In genomic region chr10:107834706-107835105, GRCh38 we compare ENCODE assay signal across 14 cellular contexts.
DNase-seq lines count a peak whose midpoint lies in the region; ATAC-seq, FAIRE-seq and TF ChIP-seq lines count a peak whose summit lies in the region.
"Had no signal": no experiment of that assay in that cellular context is flagged by ENCODE, and none has a peak within 500 bp of the region (broad histone marks: within the 10 kb centered on the region; RNA-seq: fewer than 3 reads in every experiment).

No MANE protein-coding gene starts in this region.

- H3K9me3 ChIP-seq in PC-3 (ENCODE audit: low read length) (no peaks in the 10 kb centered on the region), small intestine (ENCODE audit: control insufficient read depth, low read depth) (no peaks in the 10 kb centered on the region)
- peaks cover 0 to 5% of the 10 kb centered on the region in 2 donors for H3K9me3 ChIP-seq in CD4-positive, alpha-beta memory T cell (ENCODE audit: control insufficient read depth in 1 of 2, low read length in 2 of 2)
- H3K9me3 ChIP-seq: Caco-2 had no signal

- peak overlapping the region; percentile 15; the same call in 1 of the 2 replicates for H3K4me2 ChIP-seq in PC-3 (ENCODE audit: low read length)

- H3K79me2 ChIP-seq in PC-3 (ENCODE audit: low read length), result no peaks in the 10 kb centered on the region

- H3K27me3 ChIP-seq in PC-3 (ENCODE audit: low read length) (no peaks in the 10 kb centered on the region), bronchial epithelial cell (ENCODE audit: control insufficient read depth, insufficient read depth, low read length) (no peaks in the 10 kb centered on the region), small intestine (ENCODE audit: control insufficient read depth in 2 of 2, insufficient read depth in 2 of 2, low read length in 2 of 2) (no peaks in the 10 kb centered on the region)
- H3K27me3 ChIP-seq in CD4-positive, alpha-beta memory T cell (ENCODE audit: insufficient read depth, low read length), result no peaks in the 10 kb centered on the region

- BruUV-seq in PC-3 (replicated peaks; lab: Mats Ljungman, UMichigan), result no TSS peak

- H2AFZ ChIP-seq in PC-3 (ENCODE audit: low read length), result peak overlapping the region; percentile 19; the same call in 1 of the 2 replicates

- H3K27ac ChIP-seq in PC-3 (ENCODE audit: low read length) (no peak overlapping the region), small intestine (ENCODE audit: low read depth in 1 of 2, low read length in 1 of 2) (no peak overlapping the region)
- H3K27ac ChIP-seq in CD4-positive, alpha-beta memory T cell (ENCODE audit: low read depth, low read length), result no peak overlapping the region

- no peak for TF ChIP-seq CTCF in PC-3 (conservative IDR thresholded peaks at IDR 0.05; ENCODE audit: low read depth, low read length)
- no peak for TF ChIP-seq CTCF in bronchial epithelial cell (IDR thresholded peaks at IDR 0.05; ENCODE audit: insufficient read depth, low read length, severe bottlenecking)

- FAIRE-seq in bronchial epithelial cell (lab: Jason Lieb, UNC), result no peak
- FAIRE-seq in small intestine (lab: Jason Lieb, UNC), result no peak

- H3K4me3 ChIP-seq in PC-3 (ENCODE audit: low read length) (no peak overlapping the region), bronchial epithelial cell (ENCODE audit: low read depth, low read length) (no peak overlapping the region), small intestine (ENCODE audit: low read depth in 1 of 2, low read length in 2 of 2) (no peak overlapping the region)
- H3K4me3 ChIP-seq in CD4-positive, alpha-beta memory T cell (ENCODE audit: low read length in 2 of 2), result no peak overlapping the region

- ATAC-seq in PC-3 (no peak), esophagus mucosa (no peak), Right ventricle myocardium inferior (no peak)

- H3F3A ChIP-seq in PC-3 (ENCODE audit: low read length, unreplicated experiment), result no peaks in the 10 kb centered on the region

- 18 to 60% (median 30%) methylated on average over 1 of the region's 1 CpG for WGBS in small intestine, 3 donors

- peaks cover 2 to 24% (median 13%) of the 10 kb centered on the region in 8 donors for H3K9me3 Mint-ChIP-seq in CD4-positive, alpha-beta memory T cell

- peaks cover 12% of the 10 kb centered on the region for H3K4me1 ChIP-seq in PC-3 (ENCODE audit: insufficient read depth, low read length)
- H3K4me1 ChIP-seq in small intestine (ENCODE audit: control insufficient read depth in 2 of 2, insufficient read depth in 1 of 2, low read depth in 1 of 2, low read length in 1 of 2), result no peaks in the 10 kb centered on the region
- H3K4me1 ChIP-seq in CD4-positive, alpha-beta memory T cell (ENCODE audit: insufficient read depth, low read length), result no peaks in the 10 kb centered on the region
- H3K4me1 ChIP-seq: Caco-2 had no signal

- POLR2A ChIA-PET in PC-3 (lab: Charles Lee; ENCODE audit: unreplicated experiment), result no interaction called here
- POLR2A ChIA-PET in CD4-positive, alpha-beta memory T cell (lab: Charles Lee; ENCODE audit: partially characterized antibody), result no interaction called here

- no peak overlapping the region for H3K9ac ChIP-seq in PC-3 (ENCODE audit: low read length)

- CTCF ChIA-PET in PC-3 (lab: Charles Lee), result no interaction called here
- CTCF ChIA-PET in CD4-positive, alpha-beta memory T cell (lab: Charles Lee; ENCODE audit: partially characterized antibody), result no interaction called here

- H3K27me3 Mint-ChIP-seq in CD4-positive, alpha-beta memory T cell, result no peaks in the 10 kb centered on the region
- H3K27me3 Mint-ChIP-seq: CD8-positive, alpha-beta memory T cell had no signal

- intact Hi-C loops in PC-3 (cut with micrococcal nuclease), result no loop called here
- intact Hi-C loops in CD4-positive, alpha-beta memory T cell (cut with micrococcal nuclease), result no loop called here
- intact Hi-C loops in Right ventricle myocardium inferior (cut with DNase I), result no loop called here

- no peaks in the 10 kb centered on the region for H3K36me3 ChIP-seq in PC-3 (ENCODE audit: low read depth, low read length)
- no peaks in the 10 kb centered on the region for H3K36me3 ChIP-seq in bronchial epithelial cell (ENCODE audit: control insufficient read depth, insufficient read depth, low read length)
- H3K36me3 ChIP-seq in small intestine (ENCODE audit: control insufficient read depth in 2 of 2, insufficient read depth in 2 of 2, low read length in 2 of 2), result no peaks in the 10 kb centered on the region
- H3K36me3 ChIP-seq in CD4-positive, alpha-beta memory T cell (ENCODE audit: insufficient read depth, low read length), result no peaks in the 10 kb centered on the region

- no peaks in the 10 kb centered on the region for H3K4me1 Mint-ChIP-seq in CD4-positive, alpha-beta memory T cell
- H3K4me1 Mint-ChIP-seq: CD14-positive monocyte; CD8-positive, alpha-beta memory T cell had no signal

- DNase-seq in HCEC 1CT (peak; percentile 10), PC-3 (peak; percentile 51), bronchial epithelial cell (ENCODE audit: low read depth) (peak; percentile 54), small intestine (peak; percentile 5), Right ventricle myocardium inferior (ENCODE audit: missing footprints) (no peak)
- no peak for DNase-seq in CD4-positive, alpha-beta memory T cell
- DNase-seq: Caco-2; CD8-positive, alpha-beta memory T cell; DND-41; GF-D8; GOT3; H9 had no signal

- no peaks in the 10 kb centered on the region for H4K20me1 ChIP-seq in PC-3 (ENCODE audit: low read length)

- H3K27ac Mint-ChIP-seq in CD4-positive, alpha-beta memory T cell, result no peak overlapping the region
- H3K27ac Mint-ChIP-seq: CD14-positive monocyte, H9 had no signal

- H3K36me3 Mint-ChIP-seq in CD4-positive, alpha-beta memory T cell, result no peaks in the 10 kb centered on the region
- H3K36me3 Mint-ChIP-seq: CD14-positive monocyte; CD8-positive, alpha-beta memory T cell had no signal

- H3K4me3 Mint-ChIP-seq in CD4-positive, alpha-beta memory T cell, result no peak overlapping the region
- H3K4me3 Mint-ChIP-seq: CD14-positive monocyte; CD8-positive, alpha-beta memory T cell; H9 had no signal

- H3K9me2 ChIP-seq in PC-3 (replicated peaks; ENCODE audit: low read length), result no peaks in the 10 kb centered on the region

Comparison
In these comparisons a context has a peak if more than half of its experiments do, and no peak if none do; other contexts are left out.
1. DNase-seq: peak in HCEC 1CT (single experiment), PC-3 (single experiment), bronchial epithelial cell (single experiment) and small intestine (single experiment); none in CD4-positive, alpha-beta memory T cell (0 of 5) and Right ventricle myocardium inferior (single experiment).